9 cellular contexts compared by ENCODE assay signal in the genomic region with DNA sequence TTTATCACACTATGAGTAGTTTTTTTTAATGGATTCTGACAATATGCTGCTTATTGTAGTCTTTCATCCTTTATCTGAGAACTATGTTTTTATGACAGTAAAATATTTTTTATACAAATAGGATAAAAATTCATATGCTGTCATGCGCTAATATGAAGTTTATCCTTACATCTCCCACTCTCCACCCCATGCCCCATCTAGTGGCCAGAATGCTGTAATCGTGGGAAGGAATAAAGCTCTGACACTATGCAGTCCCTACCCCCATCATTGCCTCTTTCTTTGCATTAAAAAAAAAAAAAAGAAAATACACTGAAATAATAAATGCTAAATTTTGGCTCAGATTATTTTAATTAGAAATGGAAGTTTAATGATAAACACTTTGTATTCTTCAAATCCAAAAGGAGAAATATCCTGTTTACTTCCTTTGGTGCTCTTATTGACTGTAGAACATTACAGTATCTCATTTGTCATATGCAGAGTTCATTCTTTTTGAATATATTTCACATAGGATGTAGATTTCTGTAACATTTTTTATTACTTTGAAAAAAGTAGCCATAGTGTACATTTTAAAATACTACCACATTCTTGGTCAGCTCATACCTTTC.
A peak's percentile ranks its signal among the peaks of the same experiment; 100 is the strongest.
DNase-seq lines count a peak whose midpoint lies in the region; ATAC-seq and TF ChIP-seq lines count a peak whose summit lies in the region.
"Had no signal": no experiment of that assay in that cellular context is flagged by ENCODE, and none has a peak within 500 bp of the region (broad histone marks: within the 10 kb centered on the region; RNA-seq: fewer than 3 reads in every experiment).

No MANE protein-coding gene starts in this region.

- H3K4me3 Mint-ChIP-seq in activated T-cell treated with anti-CD3 and anti-CD28 coated beads, Interleukin-2, amount 50 U/mL, for 4 hours, result no peak overlapping the region
- H3K4me3 Mint-ChIP-seq: activated naive CD8-positive, alpha-beta T cell had no signal

- ATAC-seq in right lobe of liver, result peak in 3 of 4 donors; percentile 43 to 47 (median 47)
- ATAC-seq in activated T-cell treated with anti-CD3 and anti-CD28 coated beads, Interleukin-2, amount 50 U/mL, for 4 hours, result no peak

- 25% methylated on average over 2 of the region's 2 CpGs for WGBS in right lobe of liver (ENCODE audit: insufficient coverage, low coverage, low lambda C conversion rate, missing lambda C conversion rate)

- no peak for TF ChIP-seq POLR2A in right lobe of liver (IDR thresholded peaks at IDR 0.05)

- no peaks in the 10 kb centered on the region for H3K9me3 Mint-ChIP-seq in activated T-cell treated with anti-CD3 and anti-CD28 coated beads, Interleukin-2, amount 50 U/mL, for 4 hours

- no peak overlapping the region for H3K27ac ChIP-seq in right lobe of liver

- H3K36me3 Mint-ChIP-seq in activated T-cell treated with anti-CD3 and anti-CD28 coated beads, Interleukin-2, amount 50 U/mL, for 4 hours (ENCODE audit: insufficient read depth), result no peaks in the 10 kb centered on the region
- H3K36me3 Mint-ChIP-seq: activated naive CD8-positive, alpha-beta T cell had no signal

- intact Hi-C loops in right lobe of liver (cut with DNase I), result no loop called here

- H3K27me3 Mint-ChIP-seq in activated T-cell treated with anti-CD3 and anti-CD28 coated beads, Interleukin-2, amount 50 U/mL, for 4 hours (ENCODE audit: low read depth), result no peaks in the 10 kb centered on the region
- H3K27me3 Mint-ChIP-seq: activated naive CD8-positive, alpha-beta T cell had no signal

- H3K9me3 ChIP-seq in right lobe of liver, result no peaks in the 10 kb centered on the region

- peak; percentile 33 for DNase-seq in AG10803 (ENCODE audit: low read depth)
- peak; percentile 2 for DNase-seq in HT1080 (ENCODE audit: low read depth)
- peak; percentile 66 for DNase-seq in cerebellar cortex (ENCODE audit: low spot score)
- DNase-seq in right lobe of liver, result no peak
- no peak for DNase-seq in activated T-cell treated with anti-CD3 and anti-CD28 coated beads, Interleukin-2, amount 50 U/mL, for 4 hours
- no peak for DNase-seq in activated T-cell treated with anti-CD3 and anti-CD28 coated beads, Interleukin-2, amount 50 U/mL, for 1 hour
- DNase-seq in NCI-H2029 treated with DMSO at 0.1 percent for 48 hours (lab: John Stamatoyannopoulos, UW), result no peak
- DNase-seq in NK-92 treated with Interleukin-12 subunit alpha and Interleukin-12 subunit beta, amount 100 ng/mL, for 24 hours (lab: John Stamatoyannopoulos, UW), result no peak

- TF ChIP-seq CTCF in AG10803 (conservative IDR thresholded peaks at IDR 0.05; ENCODE audit: low read length) (peak; percentile 82), right lobe of liver (IDR thresholded peaks at IDR 0.05) (peak; percentile 19 to 54 (median 35))

- no peaks in the 10 kb centered on the region for H3K4me1 ChIP-seq in right lobe of liver

- H3K27me3 ChIP-seq in right lobe of liver, result no peaks in the 10 kb centered on the region

- no peaks in the 10 kb centered on the region for H3K36me3 ChIP-seq in right lobe of liver

- H3K4me1 Mint-ChIP-seq in activated T-cell treated with anti-CD3 and anti-CD28 coated beads, Interleukin-2, amount 50 U/mL, for 4 hours (ENCODE audit: low read depth), result no peaks in the 10 kb centered on the region

- H3K4me3 ChIP-seq in AG10803 (ENCODE audit: low read length) (no peak overlapping the region), right lobe of liver (no peak overlapping the region)

Comparison
In these comparisons a context has a peak if more than half of its experiments do, and no peak if none do; other contexts are left out.
1. DNase-seq: peak in AG10803 (single experiment), HT1080 (single experiment) and cerebellar cortex (single experiment); none in right lobe of liver (0 of 3), activated T-cell treated with anti-CD3 and anti-CD28 coated beads, Interleukin-2, amount 50 U/mL, for 4 hours (single experiment), activated T-cell treated with anti-CD3 and anti-CD28 coated beads, Interleukin-2, amount 50 U/mL, for 1 hour (single experiment), NCI-H2029 treated with DMSO at 0.1 percent for 48 hours (single experiment) and NK-92 treated with Interleukin-12 subunit alpha and Interleukin-12 subunit beta, amount 100 ng/mL, for 24 hours (single experiment).
2. ATAC-seq: peak in right lobe of liver (3 of 4); none in activated T-cell treated with anti-CD3 and anti-CD28 coated beads, Interleukin-2, amount 50 U/mL, for 4 hours (0 of 2).